In the genomic region with DNA sequence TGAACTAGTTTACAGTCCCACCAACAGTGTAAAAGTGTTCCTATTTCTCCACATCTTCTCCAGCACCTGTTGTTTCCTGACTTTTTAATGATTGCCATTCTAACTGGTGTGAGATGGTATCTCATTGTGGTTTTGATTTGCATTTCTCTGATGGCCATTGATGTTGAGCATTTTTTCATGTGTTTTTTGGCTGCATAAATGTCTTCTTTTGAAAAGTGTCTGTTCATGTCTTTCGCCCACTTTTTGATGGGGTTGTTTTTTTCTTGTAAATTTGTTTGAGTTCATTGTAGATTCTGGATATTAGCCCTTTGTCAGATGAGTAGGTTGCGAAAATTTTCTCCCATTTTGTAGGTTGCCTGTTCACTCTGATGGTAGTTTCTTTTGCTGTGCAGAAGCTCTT, we compare ENCODE assay signal across 19 cellular contexts. TPM values are rescaled to one million over a fixed set of nuclear protein-coding genes. Genes with fewer than 3 reads are reported as not detected.
"Had no signal": no experiment of that assay in that cellular context is flagged by ENCODE, and none has a peak within 500 bp of the region (broad histone marks: within the 10 kb centered on the region; RNA-seq: fewer than 3 reads in every experiment).

No MANE protein-coding gene starts in this region.

RNA-seq across cellular contexts. Expression of gene CYP2B6, which starts 7.9 kb away (rescaled TPM):
- total RNA-seq: activated naive CD4-positive, alpha-beta T cell treated with anti-CD3 and anti-CD28 coated beads for 36 hours; activated naive CD4-positive, alpha-beta T cell treated with anti-CD3 and anti-CD28 coated beads, Interleukin-2, amount 50 U/mL, for 72 hours; activated naive CD8-positive, alpha-beta T cell treated with anti-CD3 and anti-CD28 coated beads for 36 hours; activated naive CD8-positive, alpha-beta T cell treated with anti-CD3 and anti-CD28 coated beads, Interleukin-2, amount 10 ng/mL, durations not matched to agents 7 days and 5 days; activated T-cell treated with anti-CD3 and anti-CD28 coated beads, Interleukin-2, amount 50 U/mL, for 72 hours; activated T-helper 1 cell treated with anti-CD3 and anti-CD28 coated beads, Interleukin-12 subunit alpha, Interleukin-12 subunit beta, Interleukin-2, Interleukin-4 antibody, amounts not matched to agents 30 ng/mL and 10 ng/mL and 1 ng/mL, durations not matched to agents 14 hours and 24 hours and 36 hours; activated T-helper 17 cell treated with anti-CD3 and anti-CD28 coated beads, Interleukin-2, amount 50 U/mL, for 72 hours; activated T-helper 2 cell treated with anti-CD3 and anti-CD28 coated beads, Interferon-gamma antibody, Interleukin-2, Interleukin-4, amounts not matched to agents 10 μg/mL and 5 μg/mL and 100 μg/mL, durations not matched to agents 14 hours and 24 hours and 36 hours; aorta; ascending aorta; astrocyte; body of pancreas; breast epithelium; bronchial epithelial cell; cardiac muscle cell; cardiac septum; cerebellum; chondrocyte had no signal
- polyA plus RNA-seq: adipose tissue, cardiac muscle cell had no signal
